16 cellular contexts compared by ENCODE assay signal in the genomic region with DNA sequence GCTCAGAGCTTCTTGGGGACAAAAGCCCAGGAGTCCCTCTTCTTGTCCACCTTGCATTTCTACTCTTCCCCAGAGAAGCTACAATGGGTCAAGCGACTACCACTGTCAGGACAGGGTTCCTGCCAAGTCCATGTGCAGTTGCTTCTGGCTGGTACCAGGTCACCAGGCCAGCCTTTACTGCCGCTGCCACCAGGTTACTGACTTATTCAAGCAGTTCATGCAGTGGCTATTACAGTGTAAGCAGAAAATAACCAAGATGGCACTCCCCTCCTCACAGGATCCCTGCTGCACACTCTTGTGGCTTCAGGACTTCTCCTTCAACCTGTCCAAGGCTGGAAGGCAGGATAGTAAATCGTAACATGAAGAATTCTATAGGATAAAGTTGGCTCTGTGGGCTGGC.
"Had no signal": no experiment of that assay in that cellular context is flagged by ENCODE, and none has a peak within 500 bp of the region (broad histone marks: within the 10 kb centered on the region; RNA-seq: fewer than 3 reads in every experiment).

No MANE protein-coding gene starts in this region.

- H3K4me1 Mint-ChIP-seq: naive B cell had no signal

- H3K27ac Mint-ChIP-seq: activated CD4-positive, alpha-beta memory T cell treated with anti-CD3 and anti-CD28 coated beads, Interleukin-2, amount 10 ng/mL, durations not matched to agents 7 days and 5 days; activated naive CD8-positive, alpha-beta T cell treated with anti-CD3 and anti-CD28 coated beads, Interleukin-2, amount 50 U/mL, for 24 hours; mesothelial cell of epicardium; naive B cell; progenitor cell of endocrine pancreas; stimulated activated naive B cell treated with anti-CD40 and anti-IgM and Interleukin-4, amounts not matched to agents 10 μg/mL and 1 μg/mL and 100 μg/mL, for 72 hours had no signal

- DNase-seq: activated CD4-positive, alpha-beta memory T cell treated with anti-CD3 and anti-CD28 coated beads, Interleukin-2, amount 10 ng/mL, durations not matched to agents 7 days and 5 days; activated CD4-positive, alpha-beta T cell treated with anti-CD3 and anti-CD28 coated beads for 1 hour; activated CD8-positive, alpha-beta memory T cell treated with anti-CD3 and anti-CD28 coated beads, Interleukin-2, amount 50 U/mL, for 4 hours; activated naive CD4-positive, alpha-beta T cell treated with Interleukin-2 at 50 U/mL for 16 hours; activated naive CD8-positive, alpha-beta T cell treated with anti-CD3 and anti-CD28 coated beads, Interleukin-2, amount 50 U/mL, for 24 hours; colonic mucosa; effector memory CD4-positive, alpha-beta T cell; kidney glomerular epithelial cell; naive B cell; nucleus accumbens; right cardiac atrium; stimulated activated naive B cell treated with anti-CD40 and anti-IgM and Interleukin-4, amounts not matched to agents 10 μg/mL and 1 μg/mL and 100 μg/mL, for 72 hours had no signal

- ATAC-seq: activated naive CD8-positive, alpha-beta T cell treated with anti-CD3 and anti-CD28 coated beads, Interleukin-2, amount 50 U/mL, for 24 hours; right cardiac atrium; stimulated activated naive B cell treated with anti-CD40 and anti-IgM and Interleukin-4, amounts not matched to agents 10 μg/mL and 1 μg/mL and 100 μg/mL, for 72 hours had no signal

- H3K9me3 ChIP-seq: colonic mucosa had no signal

- H3K36me3 Mint-ChIP-seq: mesothelial cell of epicardium; naive B cell; stimulated activated naive B cell treated with anti-CD40 and anti-IgM and Interleukin-4, amounts not matched to agents 10 μg/mL and 1 μg/mL and 100 μg/mL, for 72 hours had no signal

- H3K4me3 Mint-ChIP-seq: activated CD4-positive, alpha-beta memory T cell treated with anti-CD3 and anti-CD28 coated beads, Interleukin-2, amount 10 ng/mL, durations not matched to agents 7 days and 5 days; activated naive CD8-positive, alpha-beta T cell treated with anti-CD3 and anti-CD28 coated beads, Interleukin-2, amount 50 U/mL, for 24 hours; mesothelial cell of epicardium; naive B cell; stimulated activated naive B cell treated with anti-CD40 and anti-IgM and Interleukin-4, amounts not matched to agents 10 μg/mL and 1 μg/mL and 100 μg/mL, for 72 hours; type B pancreatic cell had no signal

- H3K36me3 ChIP-seq: cardiac muscle cell, colonic mucosa had no signal

- H3K27me3 Mint-ChIP-seq: progenitor cell of endocrine pancreas, type B pancreatic cell had no signal

- H3K27me3 ChIP-seq: cardiac muscle cell, colonic mucosa had no signal

- H3K27ac ChIP-seq: cardiac muscle cell, colonic mucosa had no signal

- H3K9me3 Mint-ChIP-seq: activated CD4-positive, alpha-beta memory T cell treated with anti-CD3 and anti-CD28 coated beads, Interleukin-2, amount 10 ng/mL, durations not matched to agents 7 days and 5 days; activated naive CD8-positive, alpha-beta T cell treated with anti-CD3 and anti-CD28 coated beads, Interleukin-2, amount 50 U/mL, for 24 hours; mesothelial cell of epicardium; naive B cell; stimulated activated naive B cell treated with anti-CD40 and anti-IgM and Interleukin-4, amounts not matched to agents 10 μg/mL and 1 μg/mL and 100 μg/mL, for 72 hours; type B pancreatic cell had no signal

- H3K4me3 ChIP-seq: cardiac muscle cell, colonic mucosa had no signal
